Comparison of ENCODE assay signal across 13 cellular contexts in the genomic region with DNA sequence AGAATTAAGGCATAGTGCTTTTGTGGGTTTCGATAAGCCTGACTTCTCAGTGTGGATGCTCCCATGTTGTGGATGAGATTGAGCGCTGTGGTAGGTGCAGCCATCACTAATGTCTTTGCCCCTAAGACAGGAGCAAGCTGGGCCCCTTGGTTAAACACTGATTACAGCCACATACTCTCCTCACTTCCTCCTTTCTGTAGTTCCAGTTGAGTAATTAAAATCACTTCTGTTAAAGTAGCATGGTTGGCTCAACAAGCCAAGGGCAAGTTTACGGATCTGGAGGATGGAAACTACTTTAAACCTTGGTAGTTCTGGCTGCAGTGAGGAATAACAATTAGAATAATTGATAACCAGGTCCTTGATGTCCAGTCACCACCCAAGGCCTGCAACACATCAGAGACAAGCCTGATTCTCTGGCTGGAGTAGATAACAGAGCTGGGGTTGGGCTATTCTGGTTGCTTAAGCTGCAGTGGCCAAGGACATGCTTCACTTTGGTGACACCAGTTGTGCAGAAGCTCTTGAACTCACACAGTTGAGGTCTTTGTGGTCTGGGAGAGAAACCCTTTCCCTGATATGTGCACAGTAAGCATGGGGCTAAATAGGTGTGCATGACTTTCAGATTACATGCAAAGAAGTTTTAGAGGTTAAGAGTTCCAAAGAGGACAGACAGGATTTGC.
DNase-seq lines count a peak whose midpoint lies in the region; ATAC-seq and TF ChIP-seq lines count a peak whose summit lies in the region.
"Had no signal": no experiment of that assay in that cellular context is flagged by ENCODE, and none has a peak within 500 bp of the region (broad histone marks: within the 10 kb centered on the region; RNA-seq: fewer than 3 reads in every experiment).

No MANE protein-coding gene starts in this region.

- H2AK5ac ChIP-seq in trophoblast cell (ENCODE audit: low read length), result no peak overlapping the region

- no peak overlapping the region for H3K4me3 ChIP-seq in trophoblast cell (ENCODE audit: low read depth, low read length)

- no peak overlapping the region for H2BK12ac ChIP-seq in trophoblast cell (ENCODE audit: low read length)

- H3K14ac ChIP-seq in trophoblast cell (ENCODE audit: low read length), result no peak overlapping the region

- no peak overlapping the region for H3K18ac ChIP-seq in trophoblast cell (ENCODE audit: low read length)

- no peak overlapping the region for H2AFZ ChIP-seq in trophoblast cell (ENCODE audit: insufficient read depth, low read length, poor library complexity)

- no peak overlapping the region for H3K23ac ChIP-seq in trophoblast cell (ENCODE audit: low read length)

- POLR2A ChIA-PET in T-cell (lab: Charles Lee), result no interaction called here

- H4K91ac ChIP-seq in trophoblast cell (ENCODE audit: low read depth, low read length), result no peak overlapping the region

- H3K27ac Mint-ChIP-seq in HFFc6 (peak overlapping the region; percentile 78), T-cell (no peak overlapping the region)
- H3K27ac Mint-ChIP-seq: activated CD4-positive, alpha-beta memory T cell treated with anti-CD3 and anti-CD28 coated beads, Interleukin-2, amount 10 ng/mL, durations not matched to agents 7 days and 5 days had no signal

- no peaks in the 10 kb centered on the region for H3K79me1 ChIP-seq in trophoblast cell (ENCODE audit: low read length)

- no peaks in the 10 kb centered on the region for H3K79me2 ChIP-seq in trophoblast cell (ENCODE audit: control insufficient read depth, insufficient read depth, low read length, poor library complexity)

- peak overlapping the region; percentile 7 for H3K9ac ChIP-seq in trophoblast cell (ENCODE audit: low read length)

- no CpG with 5 or more reads among the region's 3 CpGs for WGBS in trophoblast cell (ENCODE audit: extremely low coverage, insufficient coverage, insufficient read length)

- H3K36me3 Mint-ChIP-seq in HFFc6 (ENCODE audit: low read depth) (peaks cover 29% of the 10 kb centered on the region), T-cell (no peaks in the 10 kb centered on the region)

- H3K4ac ChIP-seq in trophoblast cell (ENCODE audit: low read depth, low read length), result no peak overlapping the region

- no peak overlapping the region for H3K27ac ChIP-seq in trophoblast cell (ENCODE audit: low read depth, low read length)
- H3K27ac ChIP-seq: 22Rv1 had no signal

- H3K36me3 ChIP-seq in trophoblast cell (ENCODE audit: control insufficient read depth in 1 of 2, insufficient read depth in 2 of 2, low read length in 2 of 2), result no peaks in the 10 kb centered on the region

- no peaks in the 10 kb centered on the region for H3K27me3 ChIP-seq in trophoblast cell (ENCODE audit: insufficient read depth, low read length)

- H3K4me2 ChIP-seq in trophoblast cell (ENCODE audit: low read length), result peak overlapping the region; percentile 28

- H3K27me3 Mint-ChIP-seq in HFFc6 (ENCODE audit: insufficient read depth) (peaks cover 1% of the 10 kb centered on the region; the same call in 1 of the 2 replicates), T-cell (no peaks in the 10 kb centered on the region)
- H3K27me3 Mint-ChIP-seq: activated CD4-positive, alpha-beta memory T cell treated with anti-CD3 and anti-CD28 coated beads, Interleukin-2, amount 10 ng/mL, durations not matched to agents 7 days and 5 days had no signal

- H3K4me1 Mint-ChIP-seq in HFFc6 (ENCODE audit: low read depth), result peaks cover 49% of the 10 kb centered on the region
- H3K4me1 Mint-ChIP-seq in T-cell, result no peaks in the 10 kb centered on the region
- H3K4me1 Mint-ChIP-seq: activated CD4-positive, alpha-beta memory T cell treated with anti-CD3 and anti-CD28 coated beads, Interleukin-2, amount 10 ng/mL, durations not matched to agents 7 days and 5 days had no signal

- no peak overlapping the region for H3K4me3 Mint-ChIP-seq in HFFc6
- no peak overlapping the region for H3K4me3 Mint-ChIP-seq in T-cell
- H3K4me3 Mint-ChIP-seq: activated CD4-positive, alpha-beta memory T cell treated with anti-CD3 and anti-CD28 coated beads, Interleukin-2, amount 10 ng/mL, durations not matched to agents 7 days and 5 days had no signal

- no peaks in the 10 kb centered on the region for H3K9me3 Mint-ChIP-seq in HFFc6
- H3K9me3 Mint-ChIP-seq in T-cell, result no peaks in the 10 kb centered on the region
- H3K9me3 Mint-ChIP-seq: activated CD4-positive, alpha-beta memory T cell treated with anti-CD3 and anti-CD28 coated beads, Interleukin-2, amount 10 ng/mL, durations not matched to agents 7 days and 5 days had no signal

- peaks cover 0 to 6% of the 10 kb centered on the region in 2 experiments for H3K4me1 ChIP-seq in trophoblast cell (ENCODE audit: control insufficient read depth in 1 of 2, insufficient read depth in 2 of 2, low read length in 2 of 2)

- H4K8ac ChIP-seq in trophoblast cell (ENCODE audit: low read depth, low read length), result no peak overlapping the region

- no peak overlapping the region for H2BK5ac ChIP-seq in trophoblast cell (ENCODE audit: low read depth, low read length, poor library complexity)

- H4K12ac ChIP-seq in trophoblast cell (ENCODE audit: low read depth, low read length), result no peak overlapping the region

- peaks cover 2% of the 10 kb centered on the region for H3K9me3 ChIP-seq in trophoblast cell (ENCODE audit: insufficient read depth, low read depth, low read length)

- no peak overlapping the region for H2BK120ac ChIP-seq in trophoblast cell (ENCODE audit: insufficient read depth, low read length, poor library complexity)

- peak; percentile 47 for ATAC-seq in HG03520 (IDR thresholded peaks at IDR 0.05; ENCODE audit: unreplicated experiment)
- ATAC-seq in T-cell (replicated peaks in 1 of 4), result no peak

- DNase-seq in SIG-M5 treated with dmso at 0.1 percent for 504 hours (lab: John Stamatoyannopoulos, UW; ENCODE audit: unreplicated experiment) (peak; percentile 22), SIG-M5 (lab: John Stamatoyannopoulos, UW) (no peak), HFFc6 (no peak), trophoblast cell (no peak), DMS79 treated with DMSO at 0.1 percent for 48 hours (lab: John Stamatoyannopoulos, UW) (no peak), T-cell (no peak), mucosa of gallbladder (ENCODE audit: low spot score) (no peak)
- DNase-seq: activated CD4-positive, alpha-beta memory T cell treated with anti-CD3 and anti-CD28 coated beads, Interleukin-2, amount 10 ng/mL, durations not matched to agents 7 days and 5 days; DMS53; NCI-H446 treated with DMSO at 0.1 percent for 48 hours; small intestine had no signal

- no peak for TF ChIP-seq CTCF in HFFc6 (IDR thresholded peaks at IDR 0.05)

- CTCF ChIA-PET in T-cell (lab: Charles Lee), result no interaction called here
